Comparison of ENCODE assay signal across 8 cellular contexts in genomic region chr11:85595285-85595884, GRCh38.
DNase-seq lines count a peak whose midpoint lies in the region; ATAC-seq and TF ChIP-seq lines count a peak whose summit lies in the region.

No MANE protein-coding gene starts in this region.

- H3K9ac ChIP-seq in MM.1S (ENCODE audit: low read length) (no peak overlapping the region), SU-DHL-6 (ENCODE audit: low read length) (no peak overlapping the region)

- TF ChIP-seq CTCF in MM.1S (IDR thresholded peaks at IDR 0.05; ENCODE audit: low read length) (peak; percentile 56), SU-DHL-6 (IDR thresholded peaks at IDR 0.05; ENCODE audit: insufficient read depth, low read length, poor library complexity, severe bottlenecking) (peak; percentile 42)

- H3K4me2 ChIP-seq in MM.1S (ENCODE audit: low read depth, low read length) (no peak overlapping the region), SU-DHL-6 (ENCODE audit: low read depth, low read length, poor library complexity, severe bottlenecking) (no peak overlapping the region)

- no peaks in the 10 kb centered on the region for H3K27me3 ChIP-seq in MM.1S (replicated peaks; ENCODE audit: insufficient read depth, low read length)
- H3K27me3 ChIP-seq in SU-DHL-6 (ENCODE audit: low read length): no peaks in the 10 kb centered on the region

- H3K79me2 ChIP-seq in MM.1S (ENCODE audit: low read length): no peaks in the 10 kb centered on the region
- H3K79me2 ChIP-seq in SU-DHL-6 (ENCODE audit: insufficient read depth, low read length): no peaks in the 10 kb centered on the region

- H2AFZ ChIP-seq in MM.1S (ENCODE audit: low read length) (no peak overlapping the region), SU-DHL-6 (ENCODE audit: low read depth, low read length, severe bottlenecking) (no peak overlapping the region)

- DNase-seq in DMS153 treated with DMSO at 0.1 percent for 48 hours (lab: John Stamatoyannopoulos, UW; ENCODE audit: unreplicated experiment) (peak; percentile 4), MM.1S (peak; percentile 53), fibroblast of the conjunctiva (ENCODE audit: low read depth) (peak; percentile 43), pons (ENCODE audit: low spot score) (peak; percentile 68)

- H3K9me3 ChIP-seq in MM.1S (replicated peaks; ENCODE audit: insufficient read depth, low read length) (no peaks in the 10 kb centered on the region), SU-DHL-6 (ENCODE audit: insufficient read depth, low read length) (no peaks in the 10 kb centered on the region)

- ATAC-seq in GM19467 (IDR thresholded peaks at IDR 0.05; ENCODE audit: unreplicated experiment) (peak; percentile 61), HG03460 (IDR thresholded peaks at IDR 0.05; ENCODE audit: unreplicated experiment) (no peak), HG03039 (IDR thresholded peaks at IDR 0.05; ENCODE audit: unreplicated experiment) (no peak)

- no peak overlapping the region for H3K4me3 ChIP-seq in MM.1S (ENCODE audit: low read length)
- H3K4me3 ChIP-seq in SU-DHL-6 (ENCODE audit: insufficient read depth, low read length, poor library complexity, severe bottlenecking): no peak overlapping the region

- H3K27ac ChIP-seq in MM.1S (ENCODE audit: low read length) (no peak overlapping the region), SU-DHL-6 (ENCODE audit: low read depth, low read length) (no peak overlapping the region)

- H3K9me2 ChIP-seq in MM.1S (replicated peaks; ENCODE audit: insufficient read depth, low read length): no peaks in the 10 kb centered on the region
- H3K9me2 ChIP-seq in SU-DHL-6 (replicated peaks; ENCODE audit: insufficient read depth, low read length): no peaks in the 10 kb centered on the region

- H3F3A ChIP-seq in MM.1S (ENCODE audit: insufficient read depth, low read length) (no peaks in the 10 kb centered on the region), SU-DHL-6 (ENCODE audit: insufficient read depth) (no peaks in the 10 kb centered on the region)

- H3K4me1 ChIP-seq in MM.1S (ENCODE audit: low read length): no peaks in the 10 kb centered on the region

- H4K20me1 ChIP-seq in MM.1S (ENCODE audit: insufficient read depth, low read length): no peaks in the 10 kb centered on the region
- no peaks in the 10 kb centered on the region for H4K20me1 ChIP-seq in SU-DHL-6 (ENCODE audit: low read depth, low read length)

- H3K36me3 ChIP-seq in MM.1S (replicated peaks; ENCODE audit: insufficient read depth, low read length) (no peaks in the 10 kb centered on the region), SU-DHL-6 (ENCODE audit: low read length) (no peaks in the 10 kb centered on the region)

Comparison
In these comparisons a context has a peak if more than half of its experiments do, and no peak if none do; other contexts are left out.
1. DNase-seq: peak in every context shown above with its lines; median percentile 68 in pons; 53 in MM.1S; 43 in fibroblast of the conjunctiva; 4 in DMS153 treated with DMSO at 0.1 percent for 48 hours.